1 cellular context compared by ENCODE assay signal in genomic region chrX:137031039-137031438, GRCh38.
TF ChIP-seq lines count a peak whose summit lies in the region.

No MANE protein-coding gene starts in this region.

TF ChIP-seq in IMR-90, 13 proteins besides CTCF, POLR2A, EP300 and RAD21:
- no peak for TF ChIP-seq MXI1 (IDR thresholded peaks at IDR 0.05; ENCODE audit: borderline replicate concordance, low read depth, low read length)
- no peak for TF ChIP-seq BHLHE40 (IDR thresholded peaks at IDR 0.05; ENCODE audit: low read depth, low read length)
- no peak for TF ChIP-seq CEBPB (IDR thresholded peaks at IDR 0.05; ENCODE audit: low read depth, low read length)
- no peak for TF ChIP-seq RCOR1 (IDR thresholded peaks at IDR 0.05; ENCODE audit: insufficient replicate concordance, low read length)
- TF ChIP-seq MAZ (IDR thresholded peaks at IDR 0.05; ENCODE audit: borderline replicate concordance, low read depth, low read length): no peak
